Comparison of ENCODE assay signal across 14 cellular contexts in genomic region chr10:60846173-60846572, GRCh38.
DNase-seq lines count a peak whose midpoint lies in the region; ATAC-seq and TF ChIP-seq lines count a peak whose summit lies in the region.
"Had no signal": no experiment of that assay in that cellular context is flagged by ENCODE, and none has a peak within 500 bp of the region (broad histone marks: within the 10 kb centered on the region; RNA-seq: fewer than 3 reads in every experiment).

No MANE protein-coding gene starts in this region.

- no peaks in the 10 kb centered on the region for H3K9me2 ChIP-seq in MM.1S (replicated peaks; ENCODE audit: insufficient read depth, low read length)

- H4K20me1 ChIP-seq in osteoblast (ENCODE audit: insufficient read depth, low read length) (no peaks in the 10 kb centered on the region), MM.1S (ENCODE audit: insufficient read depth, low read length) (no peaks in the 10 kb centered on the region)

- no peak overlapping the region for H3K4me3 ChIP-seq in fibroblast of mammary gland (ENCODE audit: control insufficient read depth, low read depth, low read length)
- no peak overlapping the region for H3K4me3 ChIP-seq in osteoblast (ENCODE audit: insufficient read depth, low read length)
- no peak overlapping the region for H3K4me3 ChIP-seq in MM.1S (ENCODE audit: low read length)
- H3K4me3 ChIP-seq: HAP-1 had no signal

- no peaks in the 10 kb centered on the region for H3F3A ChIP-seq in MM.1S (ENCODE audit: insufficient read depth, low read length)

- in situ Hi-C loops in SK-MEL-5 (cut with HindIII; ENCODE audit: low pct_unique_long_range_greater_than_20kb, low sequenced_read_pairs): no loop called here

- H3K27me3 ChIP-seq in osteoblast (ENCODE audit: insufficient read depth, low read length) (no peaks in the 10 kb centered on the region), MM.1S (replicated peaks; ENCODE audit: insufficient read depth, low read length) (no peaks in the 10 kb centered on the region)

- no peak for TF ChIP-seq CTCF in fibroblast of mammary gland (conservative IDR thresholded peaks at IDR 0.05; ENCODE audit: control insufficient read depth, insufficient read depth, low read depth, low read length)
- TF ChIP-seq CTCF in osteoblast (IDR thresholded peaks at IDR 0.05; ENCODE audit: extremely low read depth, low read depth, low read length): no peak
- no peak for TF ChIP-seq CTCF in MM.1S (IDR thresholded peaks at IDR 0.05; ENCODE audit: low read length)

- peak; percentile 1 for DNase-seq in DMS 273 (lab: John Stamatoyannopoulos, UW; ENCODE audit: unreplicated experiment)
- DNase-seq in DMS 273 treated with DMSO at 0.1 percent for 48 hours (lab: John Stamatoyannopoulos, UW): no peak
- peak; percentile 23 for DNase-seq in SK-MEL-5 (ENCODE audit: low read depth, low spot score)
- peak; percentile 37 for DNase-seq in fibroblast of mammary gland (ENCODE audit: low read depth)
- DNase-seq in osteoblast (ENCODE audit: insufficient read length, low spot score, missing footprints): peak; percentile 57
- DNase-seq in GM19238 (ENCODE audit: insufficient read length, low spot score): no peak
- DNase-seq in MM.1S: no peak
- DNase-seq: activated T-cell treated with anti-CD3 and anti-CD28 coated beads, Interleukin-2, amount 50 U/mL, for 1 hour; cerebellar nuclear complex; GF-D8; stimulated activated CD4-positive, alpha-beta T cell treated with anti-CD3 and anti-CD28 coated beads, Interleukin-1b, Interleukin-23, amount 100 ng/mL, for 48 hours had no signal

- peaks cover 6% of the 10 kb centered on the region for H3K4me1 ChIP-seq in osteoblast (ENCODE audit: insufficient read depth, low read length)
- H3K4me1 ChIP-seq in MM.1S (ENCODE audit: low read length): no peaks in the 10 kb centered on the region
- H3K4me1 ChIP-seq: HAP-1 had no signal

- H3K27ac ChIP-seq in osteoblast (ENCODE audit: low read depth, low read length) (no peak overlapping the region), MM.1S (ENCODE audit: low read length) (no peak overlapping the region)
- H3K27ac ChIP-seq: 22Rv1 had no signal

- ATAC-seq in HG02884 (IDR thresholded peaks at IDR 0.05; ENCODE audit: unreplicated experiment): no peak

- H3K4me2 ChIP-seq in osteoblast (ENCODE audit: insufficient read depth, low read length) (no peak overlapping the region), MM.1S (ENCODE audit: low read depth, low read length) (no peak overlapping the region)

- H3K9ac ChIP-seq in MM.1S (ENCODE audit: low read length): no peak overlapping the region

- H3K79me2 ChIP-seq in osteoblast (ENCODE audit: insufficient read depth, low read length) (no peaks in the 10 kb centered on the region), MM.1S (ENCODE audit: low read length) (no peaks in the 10 kb centered on the region)

- peak overlapping the region; percentile 64 for H2AFZ ChIP-seq in osteoblast (ENCODE audit: low read length)
- H2AFZ ChIP-seq in MM.1S (ENCODE audit: low read length): no peak overlapping the region

- H3K9me3 ChIP-seq in osteoblast (ENCODE audit: low read depth, low read length): no peaks in the 10 kb centered on the region
- no peaks in the 10 kb centered on the region for H3K9me3 ChIP-seq in MM.1S (replicated peaks; ENCODE audit: insufficient read depth, low read length)
- H3K9me3 ChIP-seq: HAP-1 had no signal

- H3K36me3 ChIP-seq in osteoblast (ENCODE audit: insufficient read depth, low read length): no peaks in the 10 kb centered on the region
- no peaks in the 10 kb centered on the region for H3K36me3 ChIP-seq in MM.1S (replicated peaks; ENCODE audit: insufficient read depth, low read length)
- H3K36me3 ChIP-seq: HAP-1 had no signal

Comparison
In these comparisons a context has a peak if more than half of its experiments do, and no peak if none do; other contexts are left out.
1. DNase-seq: peak in DMS 273 (single experiment), SK-MEL-5 (single experiment), fibroblast of mammary gland (single experiment) and osteoblast (single experiment); none in DMS 273 treated with DMSO at 0.1 percent for 48 hours (single experiment), GM19238 (single experiment) and MM.1S (single experiment).